Comparison of ENCODE assay signal across 1 cellular context in genomic region chr3:114093596-114093995, GRCh38.
TF ChIP-seq lines count a peak whose summit lies in the region.

No MANE protein-coding gene starts in this region.

TF ChIP-seq in GM23338, 12 proteins besides CTCF, POLR2A, EP300 and RAD21 (continued from another document):
- TF ChIP-seq, protein P1, sequence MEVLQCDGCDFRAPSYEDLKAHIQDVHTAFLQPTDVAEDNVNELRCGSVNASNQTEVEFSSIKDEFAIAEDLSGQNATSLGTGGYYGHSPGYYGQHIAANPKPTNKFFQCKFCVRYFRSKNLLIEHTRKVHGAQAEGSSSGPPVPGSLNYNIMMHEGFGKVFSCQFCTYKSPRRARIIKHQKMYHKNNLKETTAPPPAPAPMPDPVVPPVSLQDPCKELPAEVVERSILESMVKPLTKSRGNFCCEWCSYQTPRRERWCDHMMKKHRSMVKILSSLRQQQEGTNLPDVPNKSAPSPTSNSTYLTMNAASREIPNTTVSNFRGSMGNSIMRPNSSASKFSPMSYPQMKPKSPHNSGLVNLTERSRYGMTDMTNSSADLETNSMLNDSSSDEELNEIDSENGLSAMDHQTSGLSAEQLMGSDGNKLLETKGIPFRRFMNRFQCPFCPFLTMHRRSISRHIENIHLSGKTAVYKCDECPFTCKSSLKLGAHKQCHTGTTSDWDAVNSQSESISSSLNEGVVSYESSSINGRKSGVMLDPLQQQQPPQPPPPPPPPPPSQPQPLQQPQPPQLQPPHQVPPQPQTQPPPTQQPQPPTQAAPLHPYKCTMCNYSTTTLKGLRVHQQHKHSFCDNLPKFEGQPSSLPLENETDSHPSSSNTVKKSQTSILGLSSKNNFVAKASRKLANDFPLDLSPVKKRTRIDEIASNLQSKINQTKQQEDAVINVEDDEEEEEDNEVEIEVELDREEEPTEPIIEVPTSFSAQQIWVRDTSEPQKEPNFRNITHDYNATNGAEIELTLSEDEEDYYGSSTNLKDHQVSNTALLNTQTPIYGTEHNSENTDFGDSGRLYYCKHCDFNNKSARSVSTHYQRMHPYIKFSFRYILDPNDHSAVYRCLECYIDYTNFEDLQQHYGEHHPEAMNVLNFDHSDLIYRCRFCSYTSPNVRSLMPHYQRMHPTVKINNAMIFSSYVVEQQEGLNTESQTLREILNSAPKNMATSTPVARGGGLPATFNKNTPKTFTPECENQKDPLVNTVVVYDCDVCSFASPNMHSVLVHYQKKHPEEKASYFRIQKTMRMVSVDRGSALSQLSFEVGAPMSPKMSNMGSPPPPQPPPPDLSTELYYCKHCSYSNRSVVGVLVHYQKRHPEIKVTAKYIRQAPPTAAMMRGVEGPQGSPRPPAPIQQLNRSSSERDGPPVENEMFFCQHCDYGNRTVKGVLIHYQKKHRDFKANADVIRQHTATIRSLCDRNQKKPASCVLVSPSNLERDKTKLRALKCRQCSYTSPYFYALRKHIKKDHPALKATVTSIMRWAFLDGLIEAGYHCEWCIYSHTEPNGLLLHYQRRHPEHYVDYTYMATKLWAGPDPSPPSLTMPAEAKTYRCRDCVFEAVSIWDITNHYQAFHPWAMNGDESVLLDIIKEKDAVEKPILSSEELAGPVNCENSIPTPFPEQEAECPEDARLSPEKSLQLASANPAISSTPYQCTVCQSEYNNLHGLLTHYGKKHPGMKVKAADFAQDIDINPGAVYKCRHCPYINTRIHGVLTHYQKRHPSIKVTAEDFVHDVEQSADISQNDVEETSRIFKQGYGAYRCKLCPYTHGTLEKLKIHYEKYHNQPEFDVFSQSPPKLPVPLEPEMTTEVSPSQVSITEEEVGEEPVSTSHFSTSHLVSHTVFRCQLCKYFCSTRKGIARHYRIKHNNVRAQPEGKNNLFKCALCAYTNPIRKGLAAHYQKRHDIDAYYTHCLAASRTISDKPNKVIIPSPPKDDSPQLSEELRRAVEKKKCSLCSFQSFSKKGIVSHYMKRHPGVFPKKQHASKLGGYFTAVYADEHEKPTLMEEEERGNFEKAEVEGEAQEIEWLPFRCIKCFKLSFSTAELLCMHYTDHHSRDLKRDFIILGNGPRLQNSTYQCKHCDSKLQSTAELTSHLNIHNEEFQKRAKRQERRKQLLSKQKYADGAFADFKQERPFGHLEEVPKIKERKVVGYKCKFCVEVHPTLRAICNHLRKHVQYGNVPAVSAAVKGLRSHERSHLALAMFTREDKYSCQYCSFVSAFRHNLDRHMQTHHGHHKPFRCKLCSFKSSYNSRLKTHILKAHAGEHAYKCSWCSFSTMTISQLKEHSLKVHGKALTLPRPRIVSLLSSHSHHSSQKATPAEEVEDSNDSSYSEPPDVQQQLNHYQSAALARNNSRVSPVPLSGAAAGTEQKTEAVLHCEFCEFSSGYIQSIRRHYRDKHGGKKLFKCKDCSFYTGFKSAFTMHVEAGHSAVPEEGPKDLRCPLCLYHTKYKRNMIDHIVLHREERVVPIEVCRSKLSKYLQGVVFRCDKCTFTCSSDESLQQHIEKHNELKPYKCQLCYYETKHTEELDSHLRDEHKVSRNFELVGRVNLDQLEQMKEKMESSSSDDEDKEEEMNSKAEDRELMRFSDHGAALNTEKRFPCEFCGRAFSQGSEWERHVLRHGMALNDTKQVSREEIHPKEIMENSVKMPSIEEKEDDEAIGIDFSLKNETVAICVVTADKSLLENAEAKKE (CRISPR knock-in tag; IDR thresholded peaks at IDR 0.05): no peak
- TF ChIP-seq EZH2 (IDR thresholded peaks at IDR 0.05; ENCODE audit: low read depth, unreplicated experiment) (no peak), CREB1 (CRISPR knock-in tag; IDR thresholded peaks at IDR 0.05; ENCODE audit: low read depth) (no peak), POLR2AphosphoS5 (IDR thresholded peaks at IDR 0.05; ENCODE audit: low read depth) (no peak), STAT1 (IDR thresholded peaks at IDR 0.05; ENCODE audit: unreplicated experiment) (no peak), EZH2phosphoT487 (IDR thresholded peaks at IDR 0.05; ENCODE audit: unreplicated experiment) (no peak), ZNF331 (CRISPR knock-in tag; IDR thresholded peaks at IDR 0.05; ENCODE audit: low read depth) (no peak)
- TF ChIP-seq, protein P2, sequence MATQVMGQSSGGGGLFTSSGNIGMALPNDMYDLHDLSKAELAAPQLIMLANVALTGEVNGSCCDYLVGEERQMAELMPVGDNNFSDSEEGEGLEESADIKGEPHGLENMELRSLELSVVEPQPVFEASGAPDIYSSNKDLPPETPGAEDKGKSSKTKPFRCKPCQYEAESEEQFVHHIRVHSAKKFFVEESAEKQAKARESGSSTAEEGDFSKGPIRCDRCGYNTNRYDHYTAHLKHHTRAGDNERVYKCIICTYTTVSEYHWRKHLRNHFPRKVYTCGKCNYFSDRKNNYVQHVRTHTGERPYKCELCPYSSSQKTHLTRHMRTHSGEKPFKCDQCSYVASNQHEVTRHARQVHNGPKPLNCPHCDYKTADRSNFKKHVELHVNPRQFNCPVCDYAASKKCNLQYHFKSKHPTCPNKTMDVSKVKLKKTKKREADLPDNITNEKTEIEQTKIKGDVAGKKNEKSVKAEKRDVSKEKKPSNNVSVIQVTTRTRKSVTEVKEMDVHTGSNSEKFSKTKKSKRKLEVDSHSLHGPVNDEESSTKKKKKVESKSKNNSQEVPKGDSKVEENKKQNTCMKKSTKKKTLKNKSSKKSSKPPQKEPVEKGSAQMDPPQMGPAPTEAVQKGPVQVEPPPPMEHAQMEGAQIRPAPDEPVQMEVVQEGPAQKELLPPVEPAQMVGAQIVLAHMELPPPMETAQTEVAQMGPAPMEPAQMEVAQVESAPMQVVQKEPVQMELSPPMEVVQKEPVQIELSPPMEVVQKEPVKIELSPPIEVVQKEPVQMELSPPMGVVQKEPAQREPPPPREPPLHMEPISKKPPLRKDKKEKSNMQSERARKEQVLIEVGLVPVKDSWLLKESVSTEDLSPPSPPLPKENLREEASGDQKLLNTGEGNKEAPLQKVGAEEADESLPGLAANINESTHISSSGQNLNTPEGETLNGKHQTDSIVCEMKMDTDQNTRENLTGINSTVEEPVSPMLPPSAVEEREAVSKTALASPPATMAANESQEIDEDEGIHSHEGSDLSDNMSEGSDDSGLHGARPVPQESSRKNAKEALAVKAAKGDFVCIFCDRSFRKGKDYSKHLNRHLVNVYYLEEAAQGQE (IDR thresholded peaks at IDR 0.05; ENCODE audit: unreplicated experiment): no peak
